8 cellular contexts compared by ENCODE assay signal in genomic region chr17:60602871-60603270, GRCh38. TPM values are rescaled to one million over a fixed set of nuclear protein-coding genes. Genes with fewer than 3 reads are reported as not detected.
DNase-seq lines count a peak whose midpoint lies in the region; ATAC-seq lines count a peak whose summit lies in the region.

No MANE protein-coding gene starts in this region.

- peaks cover 10% of the 10 kb centered on the region for H3K36me3 Mint-ChIP-seq in activated naive CD4-positive, alpha-beta T cell treated with anti-CD3 and anti-CD28 coated beads, Interleukin-2, amount 10 ng/mL, durations not matched to agents 7 days and 5 days

- H3K4me1 Mint-ChIP-seq in activated naive CD4-positive, alpha-beta T cell treated with anti-CD3 and anti-CD28 coated beads, Interleukin-2, amount 10 ng/mL, durations not matched to agents 7 days and 5 days: peaks cover 52% of the 10 kb centered on the region

- H3K9me3 ChIP-seq in adipocyte (ENCODE audit: control insufficient read depth, low read length) (no peaks in the 10 kb centered on the region), thymus (ENCODE audit: control insufficient read depth) (no peaks in the 10 kb centered on the region)

- H3K9me3 Mint-ChIP-seq in activated naive CD4-positive, alpha-beta T cell treated with anti-CD3 and anti-CD28 coated beads, Interleukin-2, amount 10 ng/mL, durations not matched to agents 7 days and 5 days: no peaks in the 10 kb centered on the region

- H3K27ac Mint-ChIP-seq in activated naive CD4-positive, alpha-beta T cell treated with anti-CD3 and anti-CD28 coated beads, Interleukin-2, amount 10 ng/mL, durations not matched to agents 7 days and 5 days: no peak overlapping the region

- H3K9ac ChIP-seq in adipocyte (ENCODE audit: low read length): peak overlapping the region; percentile 93

- peaks cover 31% of the 10 kb centered on the region for H3K4me1 ChIP-seq in adipocyte (ENCODE audit: control insufficient read depth, insufficient read depth, low read length)
- H3K4me1 ChIP-seq in thymus (ENCODE audit: control insufficient read depth, insufficient read depth, low read length): peaks cover 7% of the 10 kb centered on the region

- DNase-seq in activated naive CD4-positive, alpha-beta T cell treated with anti-CD3 and anti-CD28 coated beads, Interleukin-2, amount 10 ng/mL, durations not matched to agents 7 days and 5 days: no peak
- DNase-seq in activated naive CD4-positive, alpha-beta T cell treated with anti-CD3 and anti-CD28 coated beads, Interleukin-2, amount 50 U/mL, for 16 hours: no peak
- DNase-seq in adipocyte (ENCODE audit: low read depth) (no peak), left kidney (ENCODE audit: low read depth, low spot score) (peak; percentile 4), RKO (ENCODE audit: low spot score) (no peak), NCI-H1694 treated with DMSO at 0.1 percent for 48 hours (lab: John Stamatoyannopoulos, UW) (no peak)

- peak overlapping the region; percentile 65 for H3K4me3 Mint-ChIP-seq in activated naive CD4-positive, alpha-beta T cell treated with anti-CD3 and anti-CD28 coated beads, Interleukin-2, amount 10 ng/mL, durations not matched to agents 7 days and 5 days

- H3K36me3 ChIP-seq in adipocyte (ENCODE audit: control insufficient read depth, insufficient read depth, low read length, severe bottlenecking) (no peaks in the 10 kb centered on the region), thymus (ENCODE audit: control insufficient read depth, insufficient read depth) (no peaks in the 10 kb centered on the region)

- H3K27me3 Mint-ChIP-seq in activated naive CD4-positive, alpha-beta T cell treated with anti-CD3 and anti-CD28 coated beads, Interleukin-2, amount 10 ng/mL, durations not matched to agents 7 days and 5 days: peaks cover 4% of the 10 kb centered on the region

- 6% methylated on average over 1 of the region's 1 CpG for WGBS in thymus

- H3K4me3 ChIP-seq in adipocyte (ENCODE audit: low read length) (peak overlapping the region; percentile 94), thymus (ENCODE audit: low read length) (peak overlapping the region; percentile 95)

- no peak overlapping the region for H3K27ac ChIP-seq in thymus (ENCODE audit: low read depth)

- CTCF ChIA-PET in activated naive CD4-positive, alpha-beta T cell treated with anti-CD3 and anti-CD28 coated beads, Interleukin-2, amount 10 ng/mL, durations not matched to agents 7 days and 5 days (lab: Charles Lee): interaction anchor here (1.1 to 1.2 kb wide), 2 partner anchors 35 to 36 kb away, joined by 4 read pairs; no protein-coding TSS in a partner anchor

- ATAC-seq in HG03354 (IDR thresholded peaks at IDR 0.05; ENCODE audit: poor library complexity, severe bottlenecking, unreplicated experiment): no peak

- H3K27me3 ChIP-seq in adipocyte (replicated peaks; ENCODE audit: control insufficient read depth, insufficient read depth, low read length) (no peaks in the 10 kb centered on the region), thymus (ENCODE audit: control insufficient read depth, insufficient read depth) (no peaks in the 10 kb centered on the region)

RNA-seq across cellular contexts. Expression of gene PPM1D, which starts 2.9 kb away (rescaled TPM):
- 6.5 TPM for polyA plus RNA-seq in thymus
